In genomic region chr1:1040004-1040991, GRCh38 we compare ENCODE assay signal across 8 cellular contexts. TPM values are rescaled to one million over a fixed set of nuclear protein-coding genes. Genes with fewer than 3 reads are reported as not detected.
DNase-seq lines count a peak whose midpoint lies in the region; ATAC-seq lines count a peak whose summit lies in the region.

No MANE protein-coding gene starts in this region.

- no peaks in the 10 kb centered on the region for H3K27me3 ChIP-seq in MG63

- peaks cover 1% of the 10 kb centered on the region for H3K36me3 Mint-ChIP-seq in central memory CD8-positive, alpha-beta T cell (ENCODE audit: insufficient read depth)

- H3K9me3 ChIP-seq in MG63, result no peaks in the 10 kb centered on the region

- H3K4me3 Mint-ChIP-seq in central memory CD8-positive, alpha-beta T cell, result peak overlapping the region; percentile 65

- ATAC-seq in central memory CD8-positive, alpha-beta T cell (replicated peaks; ENCODE audit: extremely low read depth, poor library complexity, severe bottlenecking), result peak; percentile 94
- no peak for ATAC-seq in HG03025 (IDR thresholded peaks at IDR 0.05; ENCODE audit: low FRiP score, unreplicated experiment)

- H3K27ac Mint-ChIP-seq in central memory CD8-positive, alpha-beta T cell (ENCODE audit: low read depth), result peak overlapping the region; percentile 58

- peaks cover 5% of the 10 kb centered on the region for H3K36me3 ChIP-seq in MG63

- DNase-seq in NCI-H2081 (lab: John Stamatoyannopoulos, UW) (peak; percentile 31 to 57), NCI-H2081 treated with DMSO at 0.1 percent for 48 hours (lab: John Stamatoyannopoulos, UW) (no peak), MG63 (peak; percentile 49), kidney glomerular epithelial cell (lab: John Stamatoyannopoulos, UW) (peak; percentile 53)
- peak; percentile 61 to 68 for DNase-seq in activated CD4-positive, alpha-beta T cell treated with anti-CD3 and anti-CD28 coated beads for 24 hours (ENCODE audit: low read depth in 2 of 2)
- peak; percentile 51 to 63 for DNase-seq in central memory CD8-positive, alpha-beta T cell (ENCODE audit: low spot score in 2 of 2)
- DNase-seq in stimulated activated CD4-positive, alpha-beta T cell treated with anti-CD3 and anti-CD28 coated beads, Interleukin-2, amount 100 ng/mL, for 4 hours (ENCODE audit: low read depth), result peak; percentile 66

- no peak overlapping the region for H3K4me3 ChIP-seq in MG63

- peaks cover 32% of the 10 kb centered on the region for H3K27me3 Mint-ChIP-seq in central memory CD8-positive, alpha-beta T cell

- peaks cover 4% of the 10 kb centered on the region for H3K9me3 Mint-ChIP-seq in central memory CD8-positive, alpha-beta T cell

- H3K4me1 Mint-ChIP-seq in central memory CD8-positive, alpha-beta T cell, result peaks cover 16% of the 10 kb centered on the region

RNA-seq across cellular contexts. Expression of gene AGRN, which starts 20.4 kb away (rescaled TPM):
- total RNA-seq in MG63 (2014; rRNA removed; shearing (Covaris generic); ENCODE audit: low replicate concordance), result 38.0 and 70.2 TPM in 2 replicates

RNA-seq across cellular contexts. Expression of gene ISG15, which starts 27.0 kb away (rescaled TPM):
- total RNA-seq in MG63 (2014; rRNA removed; shearing (Covaris generic); ENCODE audit: low replicate concordance), result 68.0 and 98.4 TPM in 2 replicates

RNA-seq across cellular contexts. Expression of gene RNF223, which starts 33.8 kb away (rescaled TPM):
- total RNA-seq in MG63 (2014; rRNA removed; shearing (Covaris generic); ENCODE audit: low replicate concordance), result not detected in 2 replicates

RNA-seq across cellular contexts. Expression of gene HES4, which starts 40.4 kb away (rescaled TPM):
- total RNA-seq in MG63 (2014; rRNA removed; shearing (Covaris generic); ENCODE audit: low replicate concordance), result 17.6 and 25.5 TPM in 2 replicates

RNA-seq across cellular contexts. Expression of gene PERM1, which starts 58.4 kb away (rescaled TPM):
- 0.13 TPM in 1 of 2 replicates, not detected in the other for total RNA-seq in MG63 (2014; rRNA removed; shearing (Covaris generic); ENCODE audit: low replicate concordance)
